Comparison of ENCODE assay signal across 8 cellular contexts in genomic region chr17:1515640-1516402, GRCh38. TPM values are rescaled to one million over a fixed set of nuclear protein-coding genes. Genes with fewer than 3 reads are reported as not detected.
DNase-seq lines count a peak whose midpoint lies in the region; FAIRE-seq and TF ChIP-seq lines count a peak whose summit lies in the region.

No MANE protein-coding gene starts in this region.

- H2AFZ ChIP-seq in parathyroid adenoma = peak overlapping the region; percentile 77

- H3K9ac ChIP-seq in adipocyte (ENCODE audit: low read length) (peak overlapping the region; percentile 99), parathyroid adenoma (no peak overlapping the region)

- TF ChIP-seq CTCF in 22Rv1 (IDR thresholded peaks at IDR 0.05) (peak; percentile 42), cardiac muscle cell (IDR thresholded peaks at IDR 0.05; ENCODE audit: low read depth, low read length) (peak; percentile 71), parathyroid adenoma (IDR thresholded peaks at IDR 0.05) (peak; percentile 63)

- H3K4me3 ChIP-seq in GM08714 (ENCODE audit: low read length) (peak overlapping the region; percentile 84), SJSA1 (peak overlapping the region; percentile 84), adipocyte (ENCODE audit: low read length) (peak overlapping the region; percentile 97), cardiac muscle cell (peak overlapping the region; percentile 85), parathyroid adenoma (ENCODE audit: low read depth, low read length) (peak overlapping the region; percentile 66)

- peak; percentile 72 for FAIRE-seq in HTR-8/SVneo (lab: Jason Lieb, UNC)

- DNase-seq in HTR-8/SVneo (ENCODE audit: insufficient read length, low spot score) (peak; percentile 90), SJSA1 (ENCODE audit: low read depth in 1 of 2, low spot score in 2 of 2) (peak; percentile 80 to 83), adipocyte (ENCODE audit: low read depth) (peak; percentile 94), cardiac muscle cell (ENCODE audit: low read depth in 1 of 2, low spot score in 1 of 2) (peak; percentile 78 to 93), NCI-H774 (lab: John Stamatoyannopoulos, UW) (no peak)

- H3K36me3 ChIP-seq in SJSA1 (peaks cover 34% of the 10 kb centered on the region), adipocyte (ENCODE audit: control insufficient read depth, insufficient read depth, low read length, severe bottlenecking) (peaks cover 37% of the 10 kb centered on the region), cardiac muscle cell (no peaks in the 10 kb centered on the region), parathyroid adenoma (ENCODE audit: control insufficient read depth, insufficient read depth, low read length) (no peaks in the 10 kb centered on the region)

- H3K4me1 ChIP-seq in SJSA1 (replicated peaks) (peaks cover 10% of the 10 kb centered on the region), adipocyte (ENCODE audit: control insufficient read depth, insufficient read depth, low read length) (peaks cover 33% of the 10 kb centered on the region), cardiac muscle cell (ENCODE audit: low read depth) (peaks cover 4% of the 10 kb centered on the region), parathyroid adenoma (peaks cover 23% of the 10 kb centered on the region)

- H3K27ac ChIP-seq in 22Rv1 (peak overlapping the region; percentile 83), SJSA1 (peak overlapping the region; percentile 73), cardiac muscle cell (peak overlapping the region; percentile 72), parathyroid adenoma (peak overlapping the region; percentile 84)

- H3K9me3 ChIP-seq in SJSA1 (replicated peaks) (no peaks in the 10 kb centered on the region), adipocyte (ENCODE audit: control insufficient read depth, low read length) (no peaks in the 10 kb centered on the region), cardiac muscle cell (ENCODE audit: low read depth) (no peaks in the 10 kb centered on the region), parathyroid adenoma (ENCODE audit: control insufficient read depth, low read length) (no peaks in the 10 kb centered on the region)

- H3K27me3 ChIP-seq in SJSA1 (replicated peaks) (no peaks in the 10 kb centered on the region), adipocyte (replicated peaks; ENCODE audit: control insufficient read depth, insufficient read depth, low read length) (no peaks in the 10 kb centered on the region), cardiac muscle cell (no peaks in the 10 kb centered on the region), parathyroid adenoma (ENCODE audit: control insufficient read depth, insufficient read depth, low read length) (no peaks in the 10 kb centered on the region)

- peaks cover 21% of the 10 kb centered on the region for H3K79me2 ChIP-seq in parathyroid adenoma

- peak overlapping the region; percentile 77 for H3K4me2 ChIP-seq in parathyroid adenoma (ENCODE audit: low read length)

RNA-seq across cellular contexts. Expression of gene INPP5K, which starts 0.6 kb away (rescaled TPM):
- total RNA-seq in SJSA1 (2014; rRNA removed; shearing (Covaris generic)) = 18.1 and 34.4 TPM in 2 replicates
- total RNA-seq in cardiac muscle cell = 22.5 and 24.6 TPM in 2 replicates
- 13.8 and 18.1 TPM in 2 replicates for polyA plus RNA-seq in cardiac muscle cell

RNA-seq across cellular contexts. Expression of gene MYO1C, which starts 23.3 kb away (rescaled TPM):
- total RNA-seq in SJSA1 (2014; rRNA removed; shearing (Covaris generic)) = 113 and 155 TPM in 2 replicates
- 43.7 and 63.9 TPM in 2 replicates for total RNA-seq in cardiac muscle cell
- 34.1 and 58.4 TPM in 2 replicates for polyA plus RNA-seq in cardiac muscle cell

RNA-seq across cellular contexts. Expression of gene PITPNA, which starts 46.8 kb away (rescaled TPM):
- total RNA-seq in SJSA1 (2014; rRNA removed; shearing (Covaris generic)) = 15.7 and 37.8 TPM in 2 replicates
- 33.1 and 33.6 TPM in 2 replicates for total RNA-seq in cardiac muscle cell
- 68.0 and 75.4 TPM in 2 replicates for polyA plus RNA-seq in cardiac muscle cell

RNA-seq across cellular contexts. Expression of gene CRK, which starts 59.8 kb away (rescaled TPM):
- total RNA-seq in SJSA1 (2014; rRNA removed; shearing (Covaris generic)) = 99.7 and 102 TPM in 2 replicates
- total RNA-seq in cardiac muscle cell = 25.0 and 28.7 TPM in 2 replicates
- 33.1 and 46.0 TPM in 2 replicates for polyA plus RNA-seq in cardiac muscle cell
